ENCODE assay signal across 22 cellular contexts in genomic region chr16:59527206-59527997, GRCh38.
DNase-seq lines count a peak whose midpoint lies in the region; ATAC-seq and TF ChIP-seq lines count a peak whose summit lies in the region.
"Had no signal": no experiment of that assay in that cellular context is flagged by ENCODE, and none has a peak within 500 bp of the region (broad histone marks: within the 10 kb centered on the region; RNA-seq: fewer than 3 reads in every experiment).

No MANE protein-coding gene starts in this region.

- no peak overlapping the region for H3K27ac ChIP-seq in mesendoderm (ENCODE audit: low read depth, low read length)
- H3K27ac ChIP-seq: C4-2B, transverse colon had no signal

- H3K9ac ChIP-seq in mesendoderm (ENCODE audit: low read length), result no peak overlapping the region

- H3K4me1 ChIP-seq in mesendoderm (ENCODE audit: control insufficient read depth, low read depth, low read length), result no peaks in the 10 kb centered on the region
- H3K4me1 ChIP-seq: transverse colon had no signal

- H3K36me3 Mint-ChIP-seq in progenitor cell of endocrine pancreas (ENCODE audit: insufficient read depth), result no peaks in the 10 kb centered on the region
- H3K36me3 Mint-ChIP-seq: naive B cell had no signal

- TF ChIP-seq CTCF in AG09319 (IDR thresholded peaks at IDR 0.05; ENCODE audit: low read depth, low read length) (no peak), progenitor cell of endocrine pancreas (IDR thresholded peaks at IDR 0.05; ENCODE audit: unreplicated experiment) (no peak)

- no peak overlapping the region for H3K56ac ChIP-seq in mesendoderm (ENCODE audit: low read length)

- H3K9me3 ChIP-seq in MG63, result no peaks in the 10 kb centered on the region; the same call in 1 of the 2 replicates
- H3K9me3 ChIP-seq: transverse colon had no signal

- H2AK5ac ChIP-seq in mesendoderm (ENCODE audit: low read length), result no peak overlapping the region

- H3K79me1 ChIP-seq in mesendoderm (ENCODE audit: low read length), result no peaks in the 10 kb centered on the region

- H3K27me3 Mint-ChIP-seq in progenitor cell of endocrine pancreas, result peaks cover 7% of the 10 kb centered on the region
- H3K27me3 Mint-ChIP-seq: activated CD4-positive, alpha-beta memory T cell treated with anti-CD3 and anti-CD28 coated beads, Interleukin-2, amount 10 ng/mL, durations not matched to agents 7 days and 5 days; activated T-helper 17 cell treated with anti-CD3 and anti-CD28 coated beads, Interleukin-2, amount 50 U/mL, for 72 hours; naive B cell had no signal

- H2BK5ac ChIP-seq in mesendoderm (ENCODE audit: low read length), result no peak overlapping the region

- H3K4me2 ChIP-seq in mesendoderm (ENCODE audit: low read length), result no peak overlapping the region

- H3K4me3 Mint-ChIP-seq in progenitor cell of endocrine pancreas (ENCODE audit: low read depth), result no peak overlapping the region
- H3K4me3 Mint-ChIP-seq: activated CD4-positive, alpha-beta memory T cell treated with anti-CD3 and anti-CD28 coated beads, Interleukin-2, amount 10 ng/mL, durations not matched to agents 7 days and 5 days; activated T-helper 17 cell treated with anti-CD3 and anti-CD28 coated beads, Interleukin-2, amount 50 U/mL, for 72 hours; naive B cell; T-helper 2 cell treated with Interferon-gamma antibody and Interleukin-4, amounts not matched to agents 5 μg/mL and 100 μg/mL, for 36 hours had no signal

- H3K27me3 ChIP-seq in MG63 (no peaks in the 10 kb centered on the region), mesendoderm (ENCODE audit: insufficient read depth, low read length, poor library complexity) (no peaks in the 10 kb centered on the region)
- H3K27me3 ChIP-seq: transverse colon had no signal

- no peak overlapping the region for H2BK120ac ChIP-seq in mesendoderm (ENCODE audit: low read depth, low read length)

- no peaks in the 10 kb centered on the region for H3K36me3 ChIP-seq in MG63
- no peaks in the 10 kb centered on the region for H3K36me3 ChIP-seq in mesendoderm (ENCODE audit: control insufficient read depth, insufficient read depth, low read length)
- H3K36me3 ChIP-seq: transverse colon had no signal

- H3K23ac ChIP-seq in mesendoderm (ENCODE audit: low read length), result no peak overlapping the region

- H3K18ac ChIP-seq in mesendoderm (ENCODE audit: low read length), result no peak overlapping the region

- no peak overlapping the region for H3K4ac ChIP-seq in mesendoderm (ENCODE audit: low read depth, low read length)

- no CpG with 5 or more reads among the region's 14 CpGs for WGBS in mesendoderm (ENCODE audit: extremely low coverage, insufficient coverage, low lambda C conversion rate)

- H3K27ac Mint-ChIP-seq in progenitor cell of endocrine pancreas, result no peak overlapping the region
- H3K27ac Mint-ChIP-seq: activated CD4-positive, alpha-beta memory T cell treated with anti-CD3 and anti-CD28 coated beads, Interleukin-2, amount 10 ng/mL, durations not matched to agents 7 days and 5 days; activated T-helper 17 cell treated with anti-CD3 and anti-CD28 coated beads, Interleukin-2, amount 50 U/mL, for 72 hours; naive B cell; T-helper 2 cell treated with Interferon-gamma antibody and Interleukin-4, amounts not matched to agents 5 μg/mL and 100 μg/mL, for 36 hours had no signal

- H4K5ac ChIP-seq in mesendoderm (ENCODE audit: low read length), result no peak overlapping the region

- peak overlapping the region; percentile 57 for H2BK15ac ChIP-seq in mesendoderm (replicated peaks; ENCODE audit: low read depth)

- H4K8ac ChIP-seq in mesendoderm (ENCODE audit: low read depth, low read length), result no peak overlapping the region

- ATAC-seq in GM19397 (IDR thresholded peaks at IDR 0.05; ENCODE audit: unreplicated experiment) (no peak), HG03097 (IDR thresholded peaks at IDR 0.05; ENCODE audit: low FRiP score, unreplicated experiment) (no peak), GM21367 (IDR thresholded peaks at IDR 0.05; ENCODE audit: unreplicated experiment) (no peak)
- ATAC-seq: activated T-helper 17 cell treated with anti-CD3 and anti-CD28 coated beads, Interleukin-2, amount 50 U/mL, for 72 hours; HepG2 had no signal

- no peaks in the 10 kb centered on the region for H3K9me3 Mint-ChIP-seq in progenitor cell of endocrine pancreas (ENCODE audit: low read depth)
- H3K9me3 Mint-ChIP-seq: T-helper 2 cell treated with Interferon-gamma antibody and Interleukin-4, amounts not matched to agents 5 μg/mL and 100 μg/mL, for 36 hours had no signal

- H3K4me1 Mint-ChIP-seq in progenitor cell of endocrine pancreas (ENCODE audit: low read depth), result peaks cover 5% of the 10 kb centered on the region
- H3K4me1 Mint-ChIP-seq: activated CD4-positive, alpha-beta memory T cell treated with anti-CD3 and anti-CD28 coated beads, Interleukin-2, amount 10 ng/mL, durations not matched to agents 7 days and 5 days; activated T-helper 17 cell treated with anti-CD3 and anti-CD28 coated beads, Interleukin-2, amount 50 U/mL, for 72 hours; naive B cell had no signal

- no peaks in the 10 kb centered on the region for H3K79me2 ChIP-seq in mesendoderm (ENCODE audit: control insufficient read depth, insufficient read depth, low read length)

- H3K4me3 ChIP-seq in MG63, result no peak overlapping the region
- no peak overlapping the region for H3K4me3 ChIP-seq in mesendoderm (ENCODE audit: low read length)
- H3K4me3 ChIP-seq: transverse colon had no signal

- peak; percentile 29 for DNase-seq in AG09319 (ENCODE audit: extremely low read depth, low read depth)
- peak; percentile 32 for DNase-seq in MG63
- peak; percentile 50 for DNase-seq in brain pericyte (ENCODE audit: low read depth, low spot score)
- DNase-seq in mesendoderm, result peak; percentile 56
- no peak for DNase-seq in progenitor cell of endocrine pancreas (ENCODE audit: low spot score, unreplicated experiment)
- DNase-seq: activated CD4-positive, alpha-beta memory T cell treated with anti-CD3 and anti-CD28 coated beads, Interleukin-2, amount 10 ng/mL, durations not matched to agents 7 days and 5 days; effector CD8-positive, alpha-beta T cell; glutamatergic neuron; kidney glomerular epithelial cell; naive B cell; NCI-H1436 treated with DMSO at 0.1 percent for 48 hours; NCI-H446 treated with DMSO at 0.1 percent for 48 hours; retina; stimulated activated CD4-positive, alpha-beta T cell treated with anti-CD3 and anti-CD28 coated beads, Interleukin-2, amount 100 ng/mL, for 48 hours; transverse colon had no signal
